Comparison of ENCODE assay signal across 26 cellular contexts in genomic region chr12:131885543-131886057, GRCh38. TPM values are rescaled to one million over a fixed set of nuclear protein-coding genes. Genes with fewer than 3 reads are reported as not detected.
"Had no signal": no experiment of that assay in that cellular context is flagged by ENCODE, and none has a peak within 500 bp of the region (broad histone marks: within the 10 kb centered on the region; RNA-seq: fewer than 3 reads in every experiment).

No MANE protein-coding gene starts in this region.

- H3K4me3 ChIP-seq: coronary artery, dorsolateral prefrontal cortex, esophagus squamous epithelium, gastrocnemius medialis, heart right ventricle, left ventricle myocardium inferior, lower lobe of right lung, mucosa of descending colon had no signal

- ATAC-seq: esophagus mucosa; gastrocnemius medialis; heart right ventricle; left colon; left lobe of liver; lower lobe of right lung; mucosa of descending colon; naive thymus-derived CD8-positive, alpha-beta T cell had no signal

- H3K4me1 ChIP-seq: gastrocnemius medialis, left ventricle myocardium inferior, lower lobe of right lung had no signal

- DNase-seq: dermis blood vessel endothelial cell; dorsolateral prefrontal cortex; effector CD4-positive, alpha-beta T cell; effector memory CD4-positive, alpha-beta T cell; erythroblast; esophagus squamous epithelium; foreskin fibroblast; foreskin melanocyte; gastrocnemius medialis; glutamatergic neuron; head of caudate nucleus; heart right ventricle; hippocampal formation; immature natural killer cell; islet precursor cell; kidney glomerular epithelial cell; left colon; left ventricle myocardium inferior; lower lobe of right lung; mesenchymal stem cell; mucosa of descending colon; naive B cell; naive thymus-derived CD8-positive, alpha-beta T cell had no signal

- H3K27me3 ChIP-seq: dorsolateral prefrontal cortex, esophagus squamous epithelium, gastrocnemius medialis, heart right ventricle had no signal

- H3K9me3 ChIP-seq: gastrocnemius medialis had no signal

- H3K36me3 ChIP-seq: esophagus squamous epithelium, gastrocnemius medialis, heart right ventricle, left ventricle myocardium inferior, lower lobe of right lung had no signal

- H3K27ac ChIP-seq: coronary artery, dorsolateral prefrontal cortex, esophagus squamous epithelium, gastrocnemius medialis, heart right ventricle, left ventricle myocardium inferior, lower lobe of right lung had no signal

RNA-seq across cellular contexts. Expression of gene MMP17, which starts 57.4 kb away (rescaled TPM):
- polyA plus RNA-seq: naive thymus-derived CD8-positive, alpha-beta T cell had no signal
